9 cellular contexts compared by ENCODE assay signal in genomic region chr19:18157465-18158063, GRCh38. TPM values are rescaled to one million over a fixed set of nuclear protein-coding genes. Genes with fewer than 3 reads are reported as not detected.
DNase-seq lines count a peak whose midpoint lies in the region; ATAC-seq and TF ChIP-seq lines count a peak whose summit lies in the region.
"Had no signal": no experiment of that assay in that cellular context is flagged by ENCODE, and none has a peak within 500 bp of the region (broad histone marks: within the 10 kb centered on the region; RNA-seq: fewer than 3 reads in every experiment).

No MANE protein-coding gene starts in this region.

- H2AFZ ChIP-seq in mesenchymal stem cell (ENCODE audit: low read depth, low read length), result no peak overlapping the region

- ATAC-seq in Right ventricle myocardium inferior (no peak), HG02588 (IDR thresholded peaks at IDR 0.05; ENCODE audit: unreplicated experiment) (no peak), HG03025 (IDR thresholded peaks at IDR 0.05; ENCODE audit: low FRiP score, unreplicated experiment) (no peak)
- ATAC-seq: activated T-cell treated with anti-CD3 and anti-CD28 coated beads, Interleukin-2, amount 50 U/mL, for 72 hours had no signal

- peak overlapping the region; percentile 38 for H2BK15ac ChIP-seq in mesenchymal stem cell (ENCODE audit: low read depth, poor library complexity, severe bottlenecking)

- H2AK5ac ChIP-seq in mesenchymal stem cell (ENCODE audit: low read length, severe bottlenecking), result peak overlapping the region; percentile 96

- H3K36me3 ChIP-seq in left ventricle myocardium inferior (peaks cover 21% of the 10 kb centered on the region), ascending aorta (peaks cover 3 to 7% of the 10 kb centered on the region in 2 donors), mesenchymal stem cell (ENCODE audit: control insufficient read depth in 1 of 2, insufficient read depth in 2 of 2, low read depth in 1 of 2, low read length in 2 of 2) (peaks cover 23 to 48% of the 10 kb centered on the region in 2 experiments), urinary bladder (ENCODE audit: insufficient read depth) (peaks cover 3% of the 10 kb centered on the region)

- peak overlapping the region; percentile 51 for H2BK120ac ChIP-seq in mesenchymal stem cell (ENCODE audit: low read depth, low read length)

- H3K23ac ChIP-seq in mesenchymal stem cell (ENCODE audit: low read length in 2 of 2), result no peak overlapping the region

- H3K79me1 ChIP-seq in mesenchymal stem cell (replicated peaks; ENCODE audit: low read length, poor library complexity, severe bottlenecking), result peaks cover 18% of the 10 kb centered on the region

- intact Hi-C loops in left ventricle myocardium inferior (cut with micrococcal nuclease) (no loop called here), Right ventricle myocardium inferior (cut with DNase I) (no loop called here), ascending aorta (cut with DNase I) (no loop called here)

- peak overlapping the region; percentile 65 for H4K91ac ChIP-seq in mesenchymal stem cell (ENCODE audit: low read length)

- H3K9me3 ChIP-seq in left ventricle myocardium inferior (replicated peaks), result no peaks in the 10 kb centered on the region
- no peaks in the 10 kb centered on the region for H3K9me3 ChIP-seq in ascending aorta
- H3K9me3 ChIP-seq in mesenchymal stem cell (ENCODE audit: control insufficient read depth, low read length), result no peaks in the 10 kb centered on the region

- H3K4me1 ChIP-seq in left ventricle myocardium inferior (peaks cover 70% of the 10 kb centered on the region), ascending aorta (peaks cover 20 to 37% of the 10 kb centered on the region in 2 donors), mesenchymal stem cell (ENCODE audit: control insufficient read depth, insufficient read depth, low read depth, low read length) (peaks cover 46% of the 10 kb centered on the region), urinary bladder (ENCODE audit: insufficient read depth) (peaks cover 2% of the 10 kb centered on the region)

- H3K4me2 ChIP-seq in mesenchymal stem cell (ENCODE audit: low read length, poor library complexity, severe bottlenecking), result peak overlapping the region; percentile 16

- DNase-seq in left ventricle myocardium inferior, result no peak
- DNase-seq in Right ventricle myocardium inferior (ENCODE audit: missing footprints), result no peak
- no peak for DNase-seq in ascending aorta (ENCODE audit: low spot score in 2 of 2)
- DNase-seq in mesenchymal stem cell, result no peak
- DNase-seq in 8988T, result no peak
- DNase-seq: activated T-cell treated with anti-CD3 and anti-CD28 coated beads, Interleukin-2, amount 50 U/mL, for 72 hours had no signal

- H3K9ac ChIP-seq in mesenchymal stem cell (ENCODE audit: low read length), result peak overlapping the region; percentile 52

- no peak overlapping the region for H2BK5ac ChIP-seq in mesenchymal stem cell (ENCODE audit: low read depth, low read length, poor library complexity, severe bottlenecking)

- H4K8ac ChIP-seq in mesenchymal stem cell (ENCODE audit: low read length), result peak overlapping the region; percentile 59

- WGBS in mesenchymal stem cell, result 83% methylated on average over 16 of the region's 18 CpGs
- 37% methylated on average over 18 of the region's 18 CpGs for WGBS in urinary bladder

- H3K14ac ChIP-seq in mesenchymal stem cell (ENCODE audit: low read length in 2 of 2), result no peak overlapping the region

- H3K27ac ChIP-seq in left ventricle myocardium inferior (replicated peaks), result peak overlapping the region; percentile 88
- H3K27ac ChIP-seq in ascending aorta, result peak overlapping the region; percentile 65 to 66
- H3K27ac ChIP-seq in mesenchymal stem cell (ENCODE audit: low read length, poor library complexity, severe bottlenecking), result peak overlapping the region; percentile 80
- H3K27ac ChIP-seq in urinary bladder (ENCODE audit: low read depth), result peak overlapping the region; percentile 28

- H3K4me3 ChIP-seq in left ventricle myocardium inferior (peak overlapping the region; percentile 7), ascending aorta (no peak overlapping the region), mesenchymal stem cell (ENCODE audit: insufficient read depth in 1 of 2, low read depth in 1 of 2, low read length in 2 of 2) (no peak overlapping the region), urinary bladder (ENCODE audit: low read depth, low read length) (no peak overlapping the region)

- H3K4ac ChIP-seq in mesenchymal stem cell (ENCODE audit: low read depth in 1 of 2, low read length in 2 of 2), result peak overlapping the region; percentile 74 to 77

- H2BK12ac ChIP-seq in mesenchymal stem cell (ENCODE audit: low read length in 2 of 2), result peak overlapping the region; percentile 82 to 94

- peak overlapping the region in 1 of 2 experiments; percentile 75 for H3K18ac ChIP-seq in mesenchymal stem cell (ENCODE audit: low read depth in 1 of 2, low read length in 2 of 2)

- H3K27me3 ChIP-seq in left ventricle myocardium inferior (ENCODE audit: low read depth) (no peaks in the 10 kb centered on the region), ascending aorta (no peaks in the 10 kb centered on the region), mesenchymal stem cell (ENCODE audit: control insufficient read depth in 1 of 2, insufficient read depth in 1 of 2, low read length in 2 of 2) (no peaks in the 10 kb centered on the region)

- TF ChIP-seq CTCF in left ventricle myocardium inferior (IDR thresholded peaks at IDR 0.05; ENCODE audit: borderline replicate concordance), result no peak
- TF ChIP-seq CTCF in ascending aorta (IDR thresholded peaks at IDR 0.05), result no peak

RNA-seq across cellular contexts. Expression of gene PIK3R2, which starts 4.6 kb away (rescaled TPM):
- total RNA-seq in left ventricle myocardium inferior (28.0 TPM), Right ventricle myocardium inferior (21.7 TPM), ascending aorta (43.1 TPM), urinary bladder (12.2 TPM)
- polyA plus RNA-seq in mesenchymal stem cell (2013, experiment 1 of 2), result 83.2 TPM
- 80.2 TPM for polyA plus RNA-seq in mesenchymal stem cell (2013, experiment 2 of 2)
- polyA plus RNA-seq in urinary bladder, result 17.0 TPM

RNA-seq across cellular contexts. Expression of gene IFI30, which starts 16.0 kb away (rescaled TPM):
- total RNA-seq in left ventricle myocardium inferior (23.3 TPM), Right ventricle myocardium inferior (32.5 TPM), ascending aorta (35.1 TPM), urinary bladder (6.6 TPM)
- polyA plus RNA-seq in mesenchymal stem cell (2013, experiment 1 of 2), result 28.4 TPM
- 27.7 TPM for polyA plus RNA-seq in mesenchymal stem cell (2013, experiment 2 of 2)
- 90.6 TPM for polyA plus RNA-seq in urinary bladder

RNA-seq across cellular contexts. Expression of gene MPV17L2, which starts 35.5 kb away (rescaled TPM):
- 12.5 TPM for total RNA-seq in left ventricle myocardium inferior
- 12.0 TPM for total RNA-seq in Right ventricle myocardium inferior
- 9.5 TPM for total RNA-seq in ascending aorta
- 19.7 TPM for polyA plus RNA-seq in mesenchymal stem cell (2013, experiment 1 of 2)
- polyA plus RNA-seq in mesenchymal stem cell (2013, experiment 2 of 2), result 20.2 TPM
- 4.2 TPM for total RNA-seq in urinary bladder
- 22.8 TPM for polyA plus RNA-seq in urinary bladder

RNA-seq across cellular contexts. Expression of gene RAB3A, which starts 46.3 kb away (rescaled TPM):
- total RNA-seq in left ventricle myocardium inferior, result 37.4 TPM
- total RNA-seq in Right ventricle myocardium inferior, result 25.4 TPM
- total RNA-seq in ascending aorta, result 12.3 TPM
- polyA plus RNA-seq in mesenchymal stem cell (2013, experiment 1 of 2), result 5.6 TPM
- polyA plus RNA-seq in mesenchymal stem cell (2013, experiment 2 of 2), result 5.8 TPM
- total RNA-seq in urinary bladder, result 4.7 TPM
- polyA plus RNA-seq in urinary bladder, result 5.5 TPM

RNA-seq across cellular contexts. Expression of gene MAST3, which starts 60.0 kb away (rescaled TPM):
- 4.6 TPM for total RNA-seq in left ventricle myocardium inferior
- total RNA-seq in Right ventricle myocardium inferior, result 5.5 TPM
- 32.8 TPM for total RNA-seq in ascending aorta
- polyA plus RNA-seq in mesenchymal stem cell (2013, experiment 1 of 2), result 4.4 TPM
- polyA plus RNA-seq in mesenchymal stem cell (2013, experiment 2 of 2), result 4.7 TPM
- 3.5 TPM for total RNA-seq in urinary bladder
- polyA plus RNA-seq in urinary bladder, result 7.0 TPM

Comparison
In these comparisons a context has a peak if more than half of its experiments do, and no peak if none do; other contexts are left out.
1. H3K27ac ChIP-seq: peak in every context shown above with its lines; median percentile 88 in left ventricle myocardium inferior; 80 in mesenchymal stem cell; 66 in ascending aorta; 28 in urinary bladder.